In the genomic region with DNA sequence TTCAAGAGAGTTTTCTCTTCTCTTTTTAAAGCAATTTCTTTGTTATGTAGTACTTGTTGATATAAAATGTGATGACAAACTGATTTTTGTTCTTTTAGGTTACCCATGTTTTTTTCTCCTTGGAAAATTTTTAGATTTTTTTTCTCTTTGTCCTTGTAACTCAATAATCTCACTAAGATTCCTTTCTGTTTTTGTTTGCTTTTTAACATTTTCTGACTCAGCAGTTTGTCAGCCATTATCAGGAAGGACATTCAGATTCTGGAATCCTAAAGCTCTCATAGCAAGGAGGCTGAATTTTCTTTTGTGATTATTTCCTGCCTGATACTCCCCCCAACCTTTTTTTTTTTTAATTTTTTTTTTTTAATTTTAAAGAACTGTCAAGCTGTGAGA, we compare ENCODE assay signal across 15 cellular contexts.
A peak's percentile ranks its signal among the peaks of the same experiment; 100 is the strongest.
DNase-seq lines count a peak whose midpoint lies in the region; ATAC-seq and TF ChIP-seq lines count a peak whose summit lies in the region.
"Had no signal": no experiment of that assay in that cellular context is flagged by ENCODE, and none has a peak within 500 bp of the region (broad histone marks: within the 10 kb centered on the region; RNA-seq: fewer than 3 reads in every experiment).

No MANE protein-coding gene starts in this region.

- in situ Hi-C loops in GM13977 (cut with MboI; ENCODE audit: low pct_unique_long_range_greater_than_20kb, low sequenced_read_pairs, unreplicated experiment) = no loop called here

- H3K79me2 ChIP-seq in HCT116 (ENCODE audit: insufficient read depth, low read length) = no peaks in the 10 kb centered on the region
- H3K79me2 ChIP-seq in parathyroid adenoma = no peaks in the 10 kb centered on the region

- H3K4me2 ChIP-seq in HCT116 (ENCODE audit: low read length) (no peak overlapping the region), parathyroid adenoma (ENCODE audit: low read length) (peak overlapping the region; percentile 40)

- ATAC-seq in HCT116 = no peak
- ATAC-seq: activated CD4-positive, CD25-positive, alpha-beta regulatory T cell treated with anti-CD3 and anti-CD28 coated beads, Interleukin-2, amount 50 U/mL, for 24 hours; left cardiac atrium; naive thymus-derived CD4-positive, alpha-beta T cell; sciatic nerve had no signal

- H3K27ac ChIP-seq in HCT116 (ENCODE audit: low read depth, low read length) (no peak overlapping the region), parathyroid adenoma (peak overlapping the region; percentile 41)
- H3K27ac ChIP-seq: C4-2B had no signal

- H3K4me3 ChIP-seq in HCT116 (replicated peaks in 1 of 2; ENCODE audit: low read depth in 1 of 2, low read length in 2 of 2) = no peak overlapping the region
- H3K4me3 ChIP-seq in fibroblast of the aortic adventitia (ENCODE audit: low read depth, low read length) = no peak overlapping the region
- H3K4me3 ChIP-seq in parathyroid adenoma (ENCODE audit: low read depth, low read length) = no peak overlapping the region

- H4K20me1 ChIP-seq in HCT116 (ENCODE audit: insufficient read depth) = no peaks in the 10 kb centered on the region

- H3K27me3 ChIP-seq in HCT116 (ENCODE audit: insufficient read depth, low read length) (no peaks in the 10 kb centered on the region), parathyroid adenoma (ENCODE audit: control insufficient read depth, insufficient read depth, low read length) (no peaks in the 10 kb centered on the region)

- CTCF ChIA-PET in HCT116 (lab: Charles Lee) = no interaction called here

- RAD21 ChIA-PET in HCT116 (lab: Charles Lee; ENCODE audit: low non-redundant PET in 1 of 2, low total read pairs in 2 of 2, uncharacterized antibody in 2 of 2, unreplicated experiment in 2 of 2) = no interaction called here

- TF ChIP-seq POLR2A in HCT116 (IDR thresholded peaks at IDR 0.05; ENCODE audit: borderline replicate concordance, extremely low read depth, insufficient read depth, insufficient read length) = no peak

- no peaks in the 10 kb centered on the region for H3K9me3 ChIP-seq in HCT116 (ENCODE audit: control insufficient read depth in 1 of 2, insufficient read depth in 1 of 2, low read depth in 1 of 2, low read length in 2 of 2)
- no peaks in the 10 kb centered on the region for H3K9me3 ChIP-seq in parathyroid adenoma (ENCODE audit: control insufficient read depth, low read length)

- POLR2A ChIA-PET in HCT116 (lab: Charles Lee) = interaction anchor here (1.0 kb wide), 1 partner anchor 75 kb away, joined by 3 read pairs; a partner anchor contains a TSS

- DNase-seq in HCT116 (ENCODE audit: low read depth, low spot score) (no peak), astrocyte of the hippocampus (ENCODE audit: low read depth, low spot score) (peak; percentile 52), fibroblast of the aortic adventitia (ENCODE audit: low read depth) (peak; percentile 63), GM13977 (ENCODE audit: low spot score) (no peak), NCI-H748 (lab: John Stamatoyannopoulos, UW; ENCODE audit: unreplicated experiment) (no peak), foreskin melanocyte (no peak)
- no peak for DNase-seq in stimulated activated CD4-positive, alpha-beta T cell treated with anti-CD3 and anti-CD28 coated beads, Interleukin-2, amount 100 ng/mL, for 24 hours
- DNase-seq: activated naive CD8-positive, alpha-beta T cell treated with anti-CD3 and anti-CD28 coated beads for 36 hours; left cardiac atrium; naive thymus-derived CD4-positive, alpha-beta T cell; NCI-H1930 had no signal

- H3K9ac ChIP-seq in HCT116 (ENCODE audit: low read length) (no peak overlapping the region), parathyroid adenoma (no peak overlapping the region)

- no peak for TF ChIP-seq RAD21 in HCT116 (IDR thresholded peaks at IDR 0.05; ENCODE audit: low read depth)

- intact Hi-C loops in HCT116 (cut with micrococcal nuclease) = no loop called here

- no TSS peak for BruUV-seq in HCT116 (replicated peaks; lab: Mats Ljungman, UMichigan)

- no peaks in the 10 kb centered on the region for H3K36me3 ChIP-seq in HCT116 (ENCODE audit: control insufficient read depth in 1 of 2, insufficient read depth in 2 of 2, low read length in 2 of 2)
- H3K36me3 ChIP-seq in parathyroid adenoma (ENCODE audit: control insufficient read depth, insufficient read depth, low read length) = no peaks in the 10 kb centered on the region

- H3K4me1 ChIP-seq in HCT116 (ENCODE audit: control insufficient read depth in 1 of 2, insufficient read depth in 2 of 2, low read length in 2 of 2) (no peaks in the 10 kb centered on the region), parathyroid adenoma (peaks cover 42% of the 10 kb centered on the region)

- H3K9me2 ChIP-seq in HCT116 (ENCODE audit: insufficient read depth) = no peaks in the 10 kb centered on the region

- H2AFZ ChIP-seq in HCT116 (ENCODE audit: low read depth, low read length, poor library complexity, severe bottlenecking) (peak overlapping the region; percentile 7), parathyroid adenoma (peak overlapping the region; percentile 53)

- no peak for TF ChIP-seq CTCF in HCT116 (IDR thresholded peaks at IDR 0.05 in 2 of 3, conservative IDR thresholded peaks at IDR 0.05 in 1 of 3; ENCODE audit: borderline replicate concordance in 1 of 3, insufficient read depth in 1 of 3, low read depth in 2 of 3, low read length in 2 of 3)
- TF ChIP-seq CTCF in fibroblast of the aortic adventitia (IDR thresholded peaks at IDR 0.05; ENCODE audit: insufficient read depth, low read length) = no peak
- TF ChIP-seq CTCF in parathyroid adenoma (IDR thresholded peaks at IDR 0.05) = no peak
- TF ChIP-seq CTCF in GM13977 (IDR thresholded peaks at IDR 0.05; ENCODE audit: extremely low read depth, insufficient read depth, missing control alignments) = no peak

TF ChIP-seq in HCT116, 20 proteins besides CTCF, POLR2A, EP300 and RAD21:
- TF ChIP-seq, protein P1, sequence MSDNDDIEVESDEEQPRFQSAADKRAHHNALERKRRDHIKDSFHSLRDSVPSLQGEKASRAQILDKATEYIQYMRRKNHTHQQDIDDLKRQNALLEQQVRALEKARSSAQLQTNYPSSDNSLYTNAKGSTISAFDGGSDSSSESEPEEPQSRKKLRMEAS (IDR thresholded peaks at IDR 0.05) = no peak
- TF ChIP-seq, protein P2, sequence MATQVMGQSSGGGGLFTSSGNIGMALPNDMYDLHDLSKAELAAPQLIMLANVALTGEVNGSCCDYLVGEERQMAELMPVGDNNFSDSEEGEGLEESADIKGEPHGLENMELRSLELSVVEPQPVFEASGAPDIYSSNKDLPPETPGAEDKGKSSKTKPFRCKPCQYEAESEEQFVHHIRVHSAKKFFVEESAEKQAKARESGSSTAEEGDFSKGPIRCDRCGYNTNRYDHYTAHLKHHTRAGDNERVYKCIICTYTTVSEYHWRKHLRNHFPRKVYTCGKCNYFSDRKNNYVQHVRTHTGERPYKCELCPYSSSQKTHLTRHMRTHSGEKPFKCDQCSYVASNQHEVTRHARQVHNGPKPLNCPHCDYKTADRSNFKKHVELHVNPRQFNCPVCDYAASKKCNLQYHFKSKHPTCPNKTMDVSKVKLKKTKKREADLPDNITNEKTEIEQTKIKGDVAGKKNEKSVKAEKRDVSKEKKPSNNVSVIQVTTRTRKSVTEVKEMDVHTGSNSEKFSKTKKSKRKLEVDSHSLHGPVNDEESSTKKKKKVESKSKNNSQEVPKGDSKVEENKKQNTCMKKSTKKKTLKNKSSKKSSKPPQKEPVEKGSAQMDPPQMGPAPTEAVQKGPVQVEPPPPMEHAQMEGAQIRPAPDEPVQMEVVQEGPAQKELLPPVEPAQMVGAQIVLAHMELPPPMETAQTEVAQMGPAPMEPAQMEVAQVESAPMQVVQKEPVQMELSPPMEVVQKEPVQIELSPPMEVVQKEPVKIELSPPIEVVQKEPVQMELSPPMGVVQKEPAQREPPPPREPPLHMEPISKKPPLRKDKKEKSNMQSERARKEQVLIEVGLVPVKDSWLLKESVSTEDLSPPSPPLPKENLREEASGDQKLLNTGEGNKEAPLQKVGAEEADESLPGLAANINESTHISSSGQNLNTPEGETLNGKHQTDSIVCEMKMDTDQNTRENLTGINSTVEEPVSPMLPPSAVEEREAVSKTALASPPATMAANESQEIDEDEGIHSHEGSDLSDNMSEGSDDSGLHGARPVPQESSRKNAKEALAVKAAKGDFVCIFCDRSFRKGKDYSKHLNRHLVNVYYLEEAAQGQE (IDR thresholded peaks at IDR 0.05; ENCODE audit: low read depth) = no peak
- TF ChIP-seq POLR2AphosphoS5 (IDR thresholded peaks at IDR 0.05; ENCODE audit: low read depth, low read length) (no peak), CEBPB (IDR thresholded peaks at IDR 0.05; ENCODE audit: low read depth) (no peak), ZFX (IDR thresholded peaks at IDR 0.05) (no peak), FOSL1 (IDR thresholded peaks at IDR 0.05; ENCODE audit: low read depth) (no peak), EGR1 (IDR thresholded peaks at IDR 0.05; ENCODE audit: low read depth) (no peak), SP1 (IDR thresholded peaks at IDR 0.05; ENCODE audit: low read depth) (no peak), TCF7L2 (IDR thresholded peaks at IDR 0.05; ENCODE audit: borderline replicate concordance, extremely low read depth, insufficient read depth, insufficient read length) (no peak)
- TF ChIP-seq, protein P3, sequence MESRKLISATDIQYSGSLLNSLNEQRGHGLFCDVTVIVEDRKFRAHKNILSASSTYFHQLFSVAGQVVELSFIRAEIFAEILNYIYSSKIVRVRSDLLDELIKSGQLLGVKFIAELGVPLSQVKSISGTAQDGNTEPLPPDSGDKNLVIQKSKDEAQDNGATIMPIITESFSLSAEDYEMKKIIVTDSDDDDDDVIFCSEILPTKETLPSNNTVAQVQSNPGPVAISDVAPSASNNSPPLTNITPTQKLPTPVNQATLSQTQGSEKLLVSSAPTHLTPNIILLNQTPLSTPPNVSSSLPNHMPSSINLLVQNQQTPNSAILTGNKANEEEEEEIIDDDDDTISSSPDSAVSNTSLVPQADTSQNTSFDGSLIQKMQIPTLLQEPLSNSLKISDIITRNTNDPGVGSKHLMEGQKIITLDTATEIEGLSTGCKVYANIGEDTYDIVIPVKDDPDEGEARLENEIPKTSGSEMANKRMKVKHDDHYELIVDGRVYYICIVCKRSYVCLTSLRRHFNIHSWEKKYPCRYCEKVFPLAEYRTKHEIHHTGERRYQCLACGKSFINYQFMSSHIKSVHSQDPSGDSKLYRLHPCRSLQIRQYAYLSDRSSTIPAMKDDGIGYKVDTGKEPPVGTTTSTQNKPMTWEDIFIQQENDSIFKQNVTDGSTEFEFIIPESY (IDR thresholded peaks at IDR 0.05; ENCODE audit: extremely low read depth, insufficient replicate concordance, low read length) = no peak
- TF ChIP-seq, protein P4, sequence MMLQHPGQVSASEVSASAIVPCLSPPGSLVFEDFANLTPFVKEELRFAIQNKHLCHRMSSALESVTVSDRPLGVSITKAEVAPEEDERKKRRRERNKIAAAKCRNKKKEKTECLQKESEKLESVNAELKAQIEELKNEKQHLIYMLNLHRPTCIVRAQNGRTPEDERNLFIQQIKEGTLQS (IDR thresholded peaks at IDR 0.05) = no peak

Comparison
In these comparisons a context has a peak if more than half of its experiments do, and no peak if none do; other contexts are left out.
1. DNase-seq: peak in astrocyte of the hippocampus (single experiment) and fibroblast of the aortic adventitia (single experiment); none in HCT116 (single experiment), GM13977 (single experiment), NCI-H748 (single experiment), stimulated activated CD4-positive, alpha-beta T cell treated with anti-CD3 and anti-CD28 coated beads, Interleukin-2, amount 100 ng/mL, for 24 hours (0 of 2) and foreskin melanocyte (single experiment).